2 cellular contexts compared by ENCODE assay signal in the genomic region with DNA sequence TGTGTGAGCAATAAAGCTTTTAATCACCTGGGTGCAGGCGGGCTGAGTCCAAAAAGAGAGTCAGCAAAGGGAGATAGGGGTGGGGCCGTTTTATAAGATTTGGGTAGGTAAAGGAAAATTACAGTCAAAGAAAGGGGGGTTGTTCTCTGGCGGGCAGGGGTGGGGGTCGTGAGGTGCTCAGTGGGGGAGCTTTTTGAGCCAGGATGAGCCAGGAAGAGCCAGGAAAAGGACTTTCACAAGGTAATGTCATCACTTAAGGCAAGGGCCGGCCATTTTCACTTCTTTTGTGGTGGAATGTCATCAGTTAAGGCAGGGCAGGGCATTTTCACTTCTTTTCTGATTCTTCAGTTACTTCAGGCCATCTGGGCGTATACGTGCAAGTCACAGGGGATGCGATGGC. TPM values are rescaled to one million over a fixed set of nuclear protein-coding genes. Genes with fewer than 3 reads are reported as not detected.
"Had no signal": no experiment of that assay in that cellular context is flagged by ENCODE, and none has a peak within 500 bp of the region (broad histone marks: within the 10 kb centered on the region; RNA-seq: fewer than 3 reads in every experiment).

No MANE protein-coding gene starts in this region.

RNA-seq across cellular contexts. Expression of gene NUAK1, which starts 3.2 kb away (rescaled TPM):
- total RNA-seq: activated CD8-positive, alpha-beta T cell treated with anti-CD3 and anti-CD28 coated beads, Interleukin-2, amount 10 ng/mL, durations not matched to agents 7 days and 5 days; activated T-helper 1 cell treated with anti-CD3 and anti-CD28 coated beads, Interleukin-12 subunit alpha, Interleukin-12 subunit beta, Interleukin-2, Interleukin-4 antibody, amounts not matched to agents 30 ng/mL and 10 ng/mL and 1 ng/mL, durations not matched to agents 14 hours and 24 hours and 36 hours had no signal
